17 cellular contexts compared by ENCODE assay signal in genomic region chr19:16233836-16234551, GRCh38. TPM values are rescaled to one million over a fixed set of nuclear protein-coding genes. Genes with fewer than 3 reads are reported as not detected.
A peak's percentile ranks its signal among the peaks of the same experiment; 100 is the strongest.
DNase-seq lines count a peak whose midpoint lies in the region; ATAC-seq and TF ChIP-seq lines count a peak whose summit lies in the region.
"Had no signal": no experiment of that assay in that cellular context is flagged by ENCODE, and none has a peak within 500 bp of the region (broad histone marks: within the 10 kb centered on the region; RNA-seq: fewer than 3 reads in every experiment).

No MANE protein-coding gene starts in this region.

- H3K4me2 ChIP-seq in BLaER1 = peak overlapping the region; percentile 34

- peaks cover 52% of the 10 kb centered on the region for H3K4me1 Mint-ChIP-seq in CD8-positive, alpha-beta T cell (ENCODE audit: low read depth)
- peaks cover 54% of the 10 kb centered on the region for H3K4me1 Mint-ChIP-seq in activated CD8-positive, alpha-beta T cell treated with anti-CD3 and anti-CD28 coated beads, Interleukin-2, amount 10 ng/mL, durations not matched to agents 7 days and 5 days (ENCODE audit: low read depth)
- peaks cover 32 to 73% (median 56%) of the 10 kb centered on the region in 4 donors for H3K4me1 Mint-ChIP-seq in naive thymus-derived CD8-positive, alpha-beta T cell

- DNase-seq in CD8-positive, alpha-beta T cell = no peak
- peak; percentile 58 for DNase-seq in activated CD8-positive, alpha-beta T cell treated with anti-CD3 and anti-CD28 coated beads, Interleukin-2, amount 10 ng/mL, durations not matched to agents 7 days and 5 days
- DNase-seq in naive thymus-derived CD8-positive, alpha-beta T cell = peak in 3 of 10 donors; percentile 7 to 29 (median 15)
- DNase-seq in stimulated activated CD4-positive, alpha-beta T cell treated with anti-CD3 and anti-CD28 coated beads, Interleukin-1b, Interleukin-23, amount 100 ng/mL, for 48 hours = no peak
- DNase-seq in ovary (no peak), NCI-H2107 treated with DMSO at 0.1 percent for 48 hours (lab: John Stamatoyannopoulos, UW; ENCODE audit: unreplicated experiment) (no peak)
- no peak for DNase-seq in stimulated activated CD4-positive, alpha-beta T cell treated with anti-CD3 and anti-CD28 coated beads, Interleukin-2, amount 100 ng/mL, for 48 hours
- DNase-seq: COR-L47, DMS53, MM.1S, NCI-H1105 treated with DMSO at 0.1 percent for 48 hours, NCI-H1930, NCI-H2171 treated with DMSO at 0.1 percent for 48 hours, NCI-H82 had no signal

- H3K27me3 ChIP-seq in BLaER1 (no peaks in the 10 kb centered on the region), ovary (no peaks in the 10 kb centered on the region)
- no peaks in the 10 kb centered on the region for H3K27me3 ChIP-seq in CD8-positive, alpha-beta T cell (ENCODE audit: insufficient read depth, low read length)

- TF ChIP-seq EP300 in ovary (IDR thresholded peaks at IDR 0.05) = no peak

- H3K4me1 ChIP-seq in BLaER1 = peaks cover 44% of the 10 kb centered on the region
- peaks cover 55% of the 10 kb centered on the region for H3K4me1 ChIP-seq in CD8-positive, alpha-beta T cell (ENCODE audit: insufficient read depth, low read length)
- H3K4me1 ChIP-seq in ovary (ENCODE audit: insufficient read depth) = no peaks in the 10 kb centered on the region

- POLR2A ChIA-PET in CD8-positive, alpha-beta T cell (lab: Charles Lee) = interaction anchor here (1.2 to 1.7 kb wide), 3 partner anchors 11 to 94 kb away, joined by 3 to 5 read pairs (median 5); partner anchors contain the start of gene KLF2
- POLR2A ChIA-PET in activated CD8-positive, alpha-beta T cell treated with anti-CD3 and anti-CD28 coated beads, Interleukin-2, amount 10 ng/mL, durations not matched to agents 7 days and 5 days (lab: Charles Lee) = interaction anchor here (1.3 kb wide), 1 partner anchor 90 kb away, joined by 3 read pairs; the partner anchor contains the start of gene KLF2
- POLR2A ChIA-PET in naive thymus-derived CD8-positive, alpha-beta T cell (lab: Charles Lee) = interaction anchor here (1.2 to 7.4 kb wide), 4 partner anchors 13 to 133 kb away, joined by 3 to 51 read pairs (median 5); no protein-coding TSS in a partner anchor

- peak overlapping the region; percentile 96 for H3K27ac Mint-ChIP-seq in CD8-positive, alpha-beta T cell
- H3K27ac Mint-ChIP-seq in activated CD8-positive, alpha-beta T cell treated with anti-CD3 and anti-CD28 coated beads, Interleukin-2, amount 10 ng/mL, durations not matched to agents 7 days and 5 days = peak overlapping the region; percentile 91
- peak overlapping the region; percentile 90 to 99 (median 93) for H3K27ac Mint-ChIP-seq in naive thymus-derived CD8-positive, alpha-beta T cell

- no peak for ATAC-seq in CD8-positive, alpha-beta T cell
- peak; percentile 47 for ATAC-seq in activated CD8-positive, alpha-beta T cell treated with anti-CD3 and anti-CD28 coated beads, Interleukin-2, amount 10 ng/mL, durations not matched to agents 7 days and 5 days
- peak in 1 of 2 donors; percentile 16 for ATAC-seq in naive thymus-derived CD8-positive, alpha-beta T cell
- ATAC-seq: GM12878, Right ventricle myocardium inferior had no signal

- H3K4me3 ChIP-seq in BLaER1 (no peak overlapping the region), ovary (no peak overlapping the region)
- H3K4me3 ChIP-seq in CD8-positive, alpha-beta T cell (ENCODE audit: low read depth, low read length) = no peak overlapping the region
- H3K4me3 ChIP-seq: GM12878 had no signal

- H3K36me3 Mint-ChIP-seq in CD8-positive, alpha-beta T cell = peaks cover 64% of the 10 kb centered on the region
- H3K36me3 Mint-ChIP-seq in activated CD8-positive, alpha-beta T cell treated with anti-CD3 and anti-CD28 coated beads, Interleukin-2, amount 10 ng/mL, durations not matched to agents 7 days and 5 days (ENCODE audit: low read depth) = peaks cover 54% of the 10 kb centered on the region
- H3K36me3 Mint-ChIP-seq in naive thymus-derived CD8-positive, alpha-beta T cell = peaks cover 13 to 62% (median 30%) of the 10 kb centered on the region in 3 donors

- WGBS in ovary, 3 donors = 82 to 87% (median 86%) methylated on average over 19 of the region's 19 CpGs

- TF ChIP-seq POLR2A in ovary (IDR thresholded peaks at IDR 0.05) = no peak

- CTCF ChIA-PET in CD8-positive, alpha-beta T cell (lab: Charles Lee) = interaction anchor here (0.6 to 1.7 kb wide), 4 partner anchors 12 to 50 kb away, joined by 3 to 7 read pairs (median 4); partner anchors contain the start of gene FAM32A
- CTCF ChIA-PET in activated CD8-positive, alpha-beta T cell treated with anti-CD3 and anti-CD28 coated beads, Interleukin-2, amount 10 ng/mL, durations not matched to agents 7 days and 5 days (lab: Charles Lee) = interaction anchor here (0.7 to 1.2 kb wide), 4 partner anchors 11 to 149 kb away, joined by 3 to 6 read pairs (median 3); partner anchors contain the start of gene FAM32A

- H4K20me1 ChIP-seq in BLaER1 = peaks cover 19% of the 10 kb centered on the region; the same call in 1 of the 2 replicates

- intact Hi-C loops in CD8-positive, alpha-beta T cell (cut with DNase I, micrococcal nuclease) = no loop called here
- intact Hi-C loops in ovary (cut with DNase I) = no loop called here

- peaks cover 6% of the 10 kb centered on the region; the same call in 1 of the 2 replicates for H3K9me3 ChIP-seq in BLaER1
- H3K9me3 ChIP-seq in CD8-positive, alpha-beta T cell (ENCODE audit: low read length) = no peaks in the 10 kb centered on the region
- no peaks in the 10 kb centered on the region for H3K9me3 ChIP-seq in ovary

- H3K36me3 ChIP-seq in BLaER1 (peaks cover 83% of the 10 kb centered on the region), ovary (no peaks in the 10 kb centered on the region)
- H3K36me3 ChIP-seq in CD8-positive, alpha-beta T cell (ENCODE audit: insufficient read depth, low read length) = peaks cover 33% of the 10 kb centered on the region

- H3K27ac ChIP-seq in BLaER1 = peak overlapping the region; percentile 55
- no peak overlapping the region for H3K27ac ChIP-seq in CD8-positive, alpha-beta T cell (ENCODE audit: low read depth, low read length)
- H3K27ac ChIP-seq in ovary = no peak overlapping the region

- TF ChIP-seq CTCF in CD8-positive, alpha-beta T cell (IDR thresholded peaks at IDR 0.05) = no peak
- no peak for TF ChIP-seq CTCF in ovary (IDR thresholded peaks at IDR 0.05)

- no peak overlapping the region for H3K4me3 Mint-ChIP-seq in CD8-positive, alpha-beta T cell
- peak overlapping the region; percentile 34 for H3K4me3 Mint-ChIP-seq in activated CD8-positive, alpha-beta T cell treated with anti-CD3 and anti-CD28 coated beads, Interleukin-2, amount 10 ng/mL, durations not matched to agents 7 days and 5 days
- peak overlapping the region in 5 of 10 donors; percentile 14 to 66 (median 47) for H3K4me3 Mint-ChIP-seq in naive thymus-derived CD8-positive, alpha-beta T cell

- H3K9me3 Mint-ChIP-seq in CD8-positive, alpha-beta T cell = no peaks in the 10 kb centered on the region
- H3K9me3 Mint-ChIP-seq in activated CD8-positive, alpha-beta T cell treated with anti-CD3 and anti-CD28 coated beads, Interleukin-2, amount 10 ng/mL, durations not matched to agents 7 days and 5 days (ENCODE audit: insufficient read depth) = no peaks in the 10 kb centered on the region
- H3K9me3 Mint-ChIP-seq in naive thymus-derived CD8-positive, alpha-beta T cell = peaks cover 0 to 6% (median 0%) of the 10 kb centered on the region in 9 donors

- H3K9ac ChIP-seq in BLaER1 = 0 out of 2 replicates have a peak overlapping the region, but pooled peaks have one; percentile 41

- no peaks in the 10 kb centered on the region for H3K27me3 Mint-ChIP-seq in CD8-positive, alpha-beta T cell (ENCODE audit: low read depth)
- H3K27me3 Mint-ChIP-seq in activated CD8-positive, alpha-beta T cell treated with anti-CD3 and anti-CD28 coated beads, Interleukin-2, amount 10 ng/mL, durations not matched to agents 7 days and 5 days (ENCODE audit: low read depth) = no peaks in the 10 kb centered on the region
- H3K27me3 Mint-ChIP-seq in naive thymus-derived CD8-positive, alpha-beta T cell = no peaks in the 10 kb centered on the region

RNA-seq across cellular contexts. Expression of gene AP1M1, which starts 36.3 kb away (rescaled TPM):
- 10 to 100 TPM; 76.2 to 83.4 TPM for total RNA-seq in CD8-positive, alpha-beta T cell
- 100 to 1,000 TPM; 184 to 186 TPM for total RNA-seq in activated CD8-positive, alpha-beta T cell treated with anti-CD3 and anti-CD28 coated beads, Interleukin-2, amount 10 ng/mL, durations not matched to agents 7 days and 5 days
- total RNA-seq in naive thymus-derived CD8-positive, alpha-beta T cell = 100 to 1,000 TPM; 151 to 154 TPM
- polyA plus RNA-seq in naive thymus-derived CD8-positive, alpha-beta T cell = 100 to 1,000 TPM; 195 to 288 (median 241) TPM
- total RNA-seq in ovary = 10 to 100 TPM; 28.4 to 81.7 (median 59.3) TPM
- polyA plus RNA-seq in ovary = 10 to 100 TPM; 38.9 to 42.6 TPM

RNA-seq across cellular contexts. Expression of gene FAM32A, which starts 48.8 kb away (rescaled TPM):
- 10 to 100 TPM; 59.7 to 60.4 TPM for total RNA-seq in CD8-positive, alpha-beta T cell
- total RNA-seq in activated CD8-positive, alpha-beta T cell treated with anti-CD3 and anti-CD28 coated beads, Interleukin-2, amount 10 ng/mL, durations not matched to agents 7 days and 5 days = 10 to 100 TPM; 65.8 to 69.4 TPM
- total RNA-seq in naive thymus-derived CD8-positive, alpha-beta T cell = 10 to 100 TPM; 70.3 to 74.3 TPM
- polyA plus RNA-seq in naive thymus-derived CD8-positive, alpha-beta T cell = 100 to 1,000 TPM; 150 to 205 (median 183) TPM
- total RNA-seq in ovary = 10 to 100 TPM; 37.9 to 62.6 (median 43.7) TPM
- 10 to 100 TPM; 62.7 to 68.6 TPM for polyA plus RNA-seq in ovary
